In genomic region chr11:4094348-4095291, GRCh38 we compare ENCODE assay signal across 1 cellular context.
A peak's percentile ranks its signal among the peaks of the same experiment; 100 is the strongest.
TF ChIP-seq lines count a peak whose summit lies in the region.

RRM1 (plus strand) TSS chr11:4094799; CDS start chr11:4095013, 214 bp downstream.

TF ChIP-seq in GM12878, 131 proteins besides CTCF, POLR2A, EP300 and RAD21 (continued from another document and continues in another):
- TF ChIP-seq ATF3 (IDR thresholded peaks at IDR 0.05; ENCODE audit: borderline replicate concordance, extremely low read depth, low read depth, low read length) (peak; percentile 91), SP1 (IDR thresholded peaks at IDR 0.05; ENCODE audit: low read depth, low read length) (peak; percentile 73), CBX5 (IDR thresholded peaks at IDR 0.05; ENCODE audit: low read depth) (no peak), IKZF1 (conservative IDR thresholded peaks at IDR 0.05) (peak; percentile 96), ELK1 (IDR thresholded peaks at IDR 0.05; ENCODE audit: low read depth, low read length) (peak; percentile 67), POLR2AphosphoS2 (IDR thresholded peaks at IDR 0.05; ENCODE audit: low read depth, low read length) (peak; percentile 95), ZBTB40 (IDR thresholded peaks at IDR 0.05; ENCODE audit: borderline replicate concordance) (no peak; the same call in 1 of the 2 replicates), TCF7 (IDR thresholded peaks at IDR 0.05; ENCODE audit: borderline replicate concordance) (no peak), PAX5 (IDR thresholded peaks at IDR 0.05; ENCODE audit: borderline replicate concordance, low read depth, low read length) (peak; percentile 33; the same call in 1 of the 2 replicates), RELA (IDR thresholded peaks at IDR 0.05; ENCODE audit: borderline replicate concordance, partially characterized antibody) (peak; percentile 66), POLR2AphosphoS5 (IDR thresholded peaks at IDR 0.05; ENCODE audit: low read length) (peak; percentile 85), HDAC2 (IDR thresholded peaks at IDR 0.05) (no peak), ATF7 (IDR thresholded peaks at IDR 0.05; ENCODE audit: low read depth) (peak; percentile 91), FOS (IDR thresholded peaks at IDR 0.05; ENCODE audit: borderline replicate concordance, extremely low read depth, insufficient read length) (no peak), NFIC (IDR thresholded peaks at IDR 0.05; ENCODE audit: low read depth, low read length) (no peak), CUX1 (IDR thresholded peaks at IDR 0.05; ENCODE audit: insufficient replicate concordance, low read depth, low read length) (no peak), PAX8 (IDR thresholded peaks at IDR 0.05) (peak; percentile 50; the same call in 1 of the 2 replicates), BCL11A (IDR thresholded peaks at IDR 0.05; ENCODE audit: low read depth, low read length) (no peak), ETV6 (conservative IDR thresholded peaks at IDR 0.05 in 1 of 2, IDR thresholded peaks at IDR 0.05 in 1 of 2; ENCODE audit: borderline replicate concordance in 1 of 2, low read depth in 1 of 2) (no peak), EED (IDR thresholded peaks at IDR 0.05; ENCODE audit: low read depth) (no peak), PML (IDR thresholded peaks at IDR 0.05; ENCODE audit: low read length) (peak; percentile 86), ZNF622 (IDR thresholded peaks at IDR 0.05) (no peak), ZBTB33 (IDR thresholded peaks at IDR 0.05) (no peak), E4F1 (IDR thresholded peaks at IDR 0.05; ENCODE audit: borderline replicate concordance, partially characterized antibody) (peak; percentile 24), SMC3 (IDR thresholded peaks at IDR 0.05; ENCODE audit: borderline replicate concordance, low read length) (0 out of 2 replicates have a peak, but pooled peaks have one; percentile 7), CEBPB (IDR thresholded peaks at IDR 0.05; ENCODE audit: borderline replicate concordance in 1 of 2, low read depth in 2 of 2, low read length in 2 of 2) (no peak), ZBTB4 (CRISPR knock-in tag; IDR thresholded peaks at IDR 0.05) (no peak), ZBTB11 (CRISPR knock-in tag; IDR thresholded peaks at IDR 0.05) (no peak), MYC (IDR thresholded peaks at IDR 0.05; ENCODE audit: insufficient read depth, insufficient read length, insufficient replicate concordance, low read length, severe bottlenecking) (no peak), CREB1 (IDR thresholded peaks at IDR 0.05; ENCODE audit: low read depth) (peak; percentile 100), KAT2A (conservative IDR thresholded peaks at IDR 0.05; ENCODE audit: control insufficient read depth, low read depth, low read length) (no peak), STAT1 (conservative IDR thresholded peaks at IDR 0.05) (peak; percentile 90; the same call in 1 of the 2 replicates)
